Comparison of ENCODE assay signal across 29 cellular contexts in the genomic region with DNA sequence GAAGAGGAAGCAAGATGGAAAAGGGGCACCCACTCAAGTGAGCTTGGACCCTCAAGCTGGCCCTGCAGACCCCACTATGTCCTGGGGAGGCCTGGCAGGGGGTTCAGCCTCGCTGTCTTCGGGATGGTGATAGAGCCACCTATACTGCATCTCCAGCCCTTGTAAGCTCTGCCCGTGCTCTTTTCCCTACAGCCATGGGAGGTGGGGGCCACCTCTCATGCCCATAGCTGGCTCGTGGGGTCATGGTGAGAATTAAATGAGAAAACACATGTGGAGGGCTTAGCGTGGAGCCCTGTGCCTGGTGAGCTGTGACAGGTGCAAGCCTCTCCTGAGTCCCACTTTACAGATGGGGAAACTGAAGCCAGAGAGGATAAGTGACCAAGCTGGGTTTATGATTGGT. TPM values are rescaled to one million over a fixed set of nuclear protein-coding genes. Genes with fewer than 3 reads are reported as not detected.
"Had no signal": no experiment of that assay in that cellular context is flagged by ENCODE, and none has a peak within 500 bp of the region (broad histone marks: within the 10 kb centered on the region; RNA-seq: fewer than 3 reads in every experiment).

No MANE protein-coding gene starts in this region.

- H3K36me3 ChIP-seq: colonic mucosa, esophagus squamous epithelium, gastrocnemius medialis, heart right ventricle, left ventricle myocardium inferior, lower lobe of right lung had no signal

- H3K27ac ChIP-seq: epithelial cell of prostate, esophagus squamous epithelium, gastrocnemius medialis, heart right ventricle, left ventricle myocardium inferior, lower lobe of right lung had no signal

- H3K27me3 ChIP-seq: colonic mucosa had no signal

- DNase-seq: colonic mucosa; cortex of kidney; effector CD8-positive, alpha-beta T cell; effector memory CD8-positive, alpha-beta T cell; endodermal cell; esophagus squamous epithelium; foreskin fibroblast; foreskin melanocyte; gastrocnemius medialis; glutamatergic neuron; head of caudate nucleus; heart right ventricle; hippocampal formation; kidney glomerular epithelial cell; left colon; left ventricle myocardium inferior; lower lobe of right lung; mesenchymal stem cell had no signal

- H3K9me3 ChIP-seq: colonic mucosa, gastrocnemius medialis, mucosa of descending colon had no signal

- ATAC-seq: effector memory CD8-positive, alpha-beta T cell; esophagus mucosa; gastrocnemius medialis; heart right ventricle; lower lobe of right lung had no signal

- H3K4me1 ChIP-seq: left ventricle myocardium inferior, lower lobe of right lung had no signal

- FAIRE-seq: endometrium, islet of Langerhans, keratinocyte had no signal

- H3K4me3 ChIP-seq: colonic mucosa, esophagus squamous epithelium, gastrocnemius medialis, heart right ventricle, left ventricle myocardium inferior, lower lobe of right lung, mucosa of descending colon had no signal

RNA-seq across cellular contexts. Expression of a gene that starts 27.7 kb away (rescaled TPM):
- total RNA-seq: dermis microvascular lymphatic vessel endothelial cell, endodermal cell, glomerular endothelial cell, lower lobe of right lung, lung microvascular endothelial cell, mesothelial cell of epicardium, myocyte had no signal
- polyA plus RNA-seq: keratinocyte had no signal

RNA-seq across cellular contexts. Expression of a gene that starts 31.6 kb away (rescaled TPM):
- total RNA-seq: dermis microvascular lymphatic vessel endothelial cell, endodermal cell, gastrocnemius medialis, glomerular endothelial cell, left ventricle myocardium inferior, lung microvascular endothelial cell, mesothelial cell of epicardium had no signal
